In the genomic region with DNA sequence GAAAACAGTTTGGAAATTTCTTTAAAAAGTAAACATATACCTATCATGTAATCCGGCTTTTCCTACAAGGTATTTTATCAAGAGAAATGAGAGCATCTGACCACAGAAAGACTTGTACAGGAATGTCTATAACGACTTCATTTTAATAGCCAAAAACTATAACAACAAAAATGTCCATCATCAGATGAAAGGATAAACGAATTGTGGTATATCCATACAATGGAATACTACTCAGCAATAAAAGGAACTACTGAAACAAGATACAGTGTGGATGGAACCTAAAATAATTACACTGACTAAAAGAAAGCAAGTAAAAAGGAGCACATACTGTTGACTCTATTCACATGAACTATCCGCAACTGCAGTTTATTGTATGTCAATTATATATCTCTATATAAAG, we compare ENCODE assay signal across 39 cellular contexts. TPM values are rescaled to one million over a fixed set of nuclear protein-coding genes. Genes with fewer than 3 reads are reported as not detected.
"Had no signal": no experiment of that assay in that cellular context is flagged by ENCODE, and none has a peak within 500 bp of the region (broad histone marks: within the 10 kb centered on the region; RNA-seq: fewer than 3 reads in every experiment).

No MANE protein-coding gene starts in this region.

- H3K9me3 ChIP-seq: adrenal gland, ascending aorta, body of pancreas had no signal

- ATAC-seq: activated naive CD4-positive, alpha-beta T cell treated with anti-CD3 and anti-CD28 coated beads, Interleukin-2, amount 50 U/mL, for 72 hours; activated naive CD8-positive, alpha-beta T cell treated with anti-CD3 and anti-CD28 coated beads, Interleukin-2, amount 50 U/mL, for 24 hours; activated T-cell treated with anti-CD3 and anti-CD28 coated beads, Interleukin-2, amount 50 U/mL, for 4 hours; activated T-cell treated with anti-CD3 and anti-CD28 coated beads, Interleukin-2, amount 50 U/mL, for 72 hours; activated T-helper 17 cell treated with anti-CD3 and anti-CD28 coated beads, Interleukin-2, amount 50 U/mL, for 72 hours; body of pancreas had no signal

- H3K4me3 ChIP-seq: adrenal gland, ascending aorta, body of pancreas, breast epithelium, cardiac muscle cell had no signal

- H3K4me1 ChIP-seq: adrenal gland, ascending aorta, body of pancreas, breast epithelium had no signal

- DNase-seq: activated effector memory CD4-positive, alpha-beta T cell treated with anti-CD3 and anti-CD28 coated beads, Interleukin-2, amount 50 U/mL, for 16 hours; activated effector memory CD4-positive, alpha-beta T cell treated with Interleukin-2 at 50 U/mL for 16 hours; activated gamma-delta T cell; activated gamma-delta T cell treated with Interleukin-2 at 50 U/mL for 16 hours; activated naive CD4-positive, alpha-beta T cell; activated naive CD4-positive, alpha-beta T cell treated with anti-CD3 and anti-CD28 coated beads for 36 hours; activated naive CD4-positive, alpha-beta T cell treated with anti-CD3 and anti-CD28 coated beads, Interleukin-2, amount 10 ng/mL, durations not matched to agents 7 days and 5 days; activated naive CD4-positive, alpha-beta T cell treated with anti-CD3 and anti-CD28 coated beads, Interleukin-2, amount 50 U/mL, for 16 hours; activated naive CD4-positive, alpha-beta T cell treated with Interleukin-2 at 50 U/mL for 16 hours; activated naive CD8-positive, alpha-beta T cell treated with anti-CD3 and anti-CD28 coated beads for 36 hours; activated naive CD8-positive, alpha-beta T cell treated with anti-CD3 and anti-CD28 coated beads, Interleukin-2, amount 10 ng/mL, durations not matched to agents 7 days and 5 days; activated naive CD8-positive, alpha-beta T cell treated with anti-CD3 and anti-CD28 coated beads, Interleukin-2, amount 50 U/mL, for 24 hours; activated T-cell treated with anti-CD3 and anti-CD28 coated beads, Interleukin-2, amount 50 U/mL, for 24 hours; activated T-cell treated with anti-CD3 and anti-CD28 coated beads, Interleukin-2, amount 50 U/mL, for 4 hours; activated T-cell treated with anti-CD3 and anti-CD28 coated beads, Interleukin-2, amount 50 U/mL, for 48 hours; activated T-cell treated with anti-CD3 and anti-CD28 coated beads, Interleukin-2, amount 50 U/mL, for 72 hours; adrenal gland; amniotic stem cell; amygdala; anterior cingulate cortex; aorta; body of pancreas; brain microvascular endothelial cell; caudate nucleus; central memory CD4-positive, alpha-beta T cell; cerebellar nuclear complex had no signal

- H3K27ac ChIP-seq: adrenal gland, ascending aorta, body of pancreas, brain microvascular endothelial cell, breast epithelium, cardiac muscle cell had no signal

- H3K27me3 ChIP-seq: adrenal gland, ascending aorta, body of pancreas, brain microvascular endothelial cell, breast epithelium, cardiac muscle cell had no signal

- H3K36me3 ChIP-seq: adrenal gland, ascending aorta, brain microvascular endothelial cell, breast epithelium, cardiac muscle cell had no signal

RNA-seq across cellular contexts. Expression of gene FTMT, which starts 1.4 kb away (rescaled TPM):
- total RNA-seq: activated naive CD4-positive, alpha-beta T cell treated with anti-CD3 and anti-CD28 coated beads for 36 hours; activated naive CD4-positive, alpha-beta T cell treated with anti-CD3 and anti-CD28 coated beads, Interleukin-2, amount 50 U/mL, for 72 hours; activated naive CD8-positive, alpha-beta T cell treated with anti-CD3 and anti-CD28 coated beads for 36 hours; activated naive CD8-positive, alpha-beta T cell treated with anti-CD3 and anti-CD28 coated beads, Interleukin-2, amount 10 ng/mL, durations not matched to agents 7 days and 5 days; activated T-cell treated with anti-CD3 and anti-CD28 coated beads, Interleukin-2, amount 50 U/mL, for 4 hours; activated T-cell treated with anti-CD3 and anti-CD28 coated beads, Interleukin-2, amount 50 U/mL, for 72 hours; activated T-helper 1 cell treated with anti-CD3 and anti-CD28 coated beads, Interleukin-12 subunit alpha, Interleukin-12 subunit beta, Interleukin-2, Interleukin-4 antibody, amounts not matched to agents 30 ng/mL and 10 ng/mL and 1 ng/mL, durations not matched to agents 14 hours and 24 hours and 36 hours; activated T-helper 17 cell treated with anti-CD3 and anti-CD28 coated beads, Interleukin-2, amount 50 U/mL, for 72 hours; activated T-helper 2 cell treated with anti-CD3 and anti-CD28 coated beads, Interferon-gamma antibody, Interleukin-2, Interleukin-4, amounts not matched to agents 10 μg/mL and 5 μg/mL and 100 μg/mL, durations not matched to agents 14 hours and 24 hours and 36 hours; adrenal gland; aorta; ascending aorta; astrocyte; body of pancreas; bronchial epithelial cell; cardiac muscle cell; cardiac septum; cerebellum; chondrocyte had no signal
- polyA plus RNA-seq: adipose tissue, adrenal gland, aorta, cardiac muscle cell had no signal
